Comparison of ENCODE assay signal across 9 cellular contexts in the genomic region with DNA sequence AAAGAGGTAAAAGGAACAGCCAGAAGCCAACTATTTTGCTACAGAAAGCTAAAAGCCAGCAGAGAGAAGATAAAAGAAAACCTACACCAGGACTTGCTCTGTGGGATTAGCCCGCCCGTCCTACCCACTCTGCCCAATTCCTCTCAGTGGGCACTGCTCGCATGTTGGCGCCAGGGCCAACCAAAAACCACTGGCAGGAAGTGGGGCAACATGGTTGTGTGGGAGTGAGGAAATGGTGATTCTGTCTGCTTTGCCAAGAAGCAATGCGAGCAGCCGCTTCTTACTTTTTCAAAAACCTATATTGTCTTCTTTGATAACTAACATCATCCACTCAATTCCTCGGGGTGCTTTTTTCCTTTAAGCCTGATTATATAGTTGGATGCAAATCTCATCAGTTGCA. TPM values are rescaled to one million over a fixed set of nuclear protein-coding genes. Genes with fewer than 3 reads are reported as not detected.
DNase-seq lines count a peak whose midpoint lies in the region; ATAC-seq and TF ChIP-seq lines count a peak whose summit lies in the region.
"Had no signal": no experiment of that assay in that cellular context is flagged by ENCODE, and none has a peak within 500 bp of the region (broad histone marks: within the 10 kb centered on the region; RNA-seq: fewer than 3 reads in every experiment).

No MANE protein-coding gene starts in this region.

- CTCF ChIA-PET in mammary epithelial cell (lab: Charles Lee; ENCODE audit: low non-redundant PET) (interaction anchor here (1.1 kb wide), 1 partner anchor 60 kb away, joined by 6 read pairs; the partner anchor contains the start of gene APOA5), MCF 10A (lab: Yijun Ruan, JAX) (interaction anchor here (2.4 to 5.3 kb wide), 2 partner anchors 15 to 255 kb away, joined by 11 to 24 read pairs; partner anchors contain the start of gene APOA1)
- CTCF ChIA-PET in activated CD8-positive, alpha-beta memory T cell treated with anti-CD3 and anti-CD28 coated beads, Interleukin-2, amount 10 ng/mL, durations not matched to agents 7 days and 5 days (lab: Charles Lee) = interaction anchor here (1.0 to 12.6 kb wide), 6 partner anchors 10 to 254 kb away, joined by 5 to 145 read pairs (median 8); partner anchors contain the start of genes APOA1 and APOA5

- H3K4ac ChIP-seq in neuronal stem cell (ENCODE audit: low read length) = no peak overlapping the region

- H2BK120ac ChIP-seq in neuronal stem cell (ENCODE audit: low read depth, low read length) = no peak overlapping the region

- H3K9me3 ChIP-seq in mammary epithelial cell (replicated peaks; ENCODE audit: insufficient read depth, low read length) (no peaks in the 10 kb centered on the region), thyroid gland (no peaks in the 10 kb centered on the region), neuronal stem cell (replicated peaks in 1 of 2; ENCODE audit: control insufficient read depth in 2 of 2, insufficient read depth in 1 of 2, low read depth in 1 of 2, low read length in 2 of 2) (no peaks in the 10 kb centered on the region), neural progenitor cell (ENCODE audit: low read depth) (no peaks in the 10 kb centered on the region)

- H2AFZ ChIP-seq in mammary epithelial cell (ENCODE audit: low read depth, low read length) = peak overlapping the region; percentile 8
- no peak overlapping the region for H2AFZ ChIP-seq in neuronal stem cell (ENCODE audit: low read length)
- no peak overlapping the region for H2AFZ ChIP-seq in neural progenitor cell (replicated peaks)

- no peak for TF ChIP-seq POLR2A in thyroid gland (IDR thresholded peaks at IDR 0.05)

- H4K20me1 ChIP-seq in mammary epithelial cell (ENCODE audit: insufficient read depth, low read length) (no peaks in the 10 kb centered on the region), neural progenitor cell (ENCODE audit: low read depth) (no peaks in the 10 kb centered on the region)

- H3K27me3 Mint-ChIP-seq in MCF 10A (ENCODE audit: insufficient read depth, unreplicated experiment) (no peaks in the 10 kb centered on the region), type B pancreatic cell (no peaks in the 10 kb centered on the region), neural progenitor cell (ENCODE audit: insufficient read depth, low read depth) (no peaks in the 10 kb centered on the region)
- H3K27me3 Mint-ChIP-seq in activated CD8-positive, alpha-beta memory T cell treated with anti-CD3 and anti-CD28 coated beads, Interleukin-2, amount 10 ng/mL, durations not matched to agents 7 days and 5 days = no peaks in the 10 kb centered on the region

- no peaks in the 10 kb centered on the region for H3K79me1 ChIP-seq in neuronal stem cell (ENCODE audit: low read depth, low read length)

- POLR2A ChIA-PET in MCF 10A (lab: Yijun Ruan, JAX) = interaction anchor here (0.7 kb wide), 1 partner anchor 370 kb away, joined by 3 read pairs; no protein-coding TSS in a partner anchor

- H3K27me3 ChIP-seq in mammary epithelial cell (ENCODE audit: insufficient read depth, low read length) (no peaks in the 10 kb centered on the region), thyroid gland (no peaks in the 10 kb centered on the region), neuronal stem cell (ENCODE audit: control insufficient read depth in 3 of 3, insufficient read depth in 3 of 3, low read depth in 1 of 3, low read length in 3 of 3) (no peaks in the 10 kb centered on the region), neural progenitor cell (no peaks in the 10 kb centered on the region)

- in situ Hi-C loops in mammary epithelial cell (cut with MboI; ENCODE audit: low sequenced_read_pairs in 2 of 2) = no loop called here

- DNase-seq in mammary epithelial cell = no peak
- DNase-seq in MCF 10A (ENCODE audit: unreplicated experiment) = no peak
- DNase-seq in activated CD8-positive, alpha-beta memory T cell treated with anti-CD3 and anti-CD28 coated beads, Interleukin-2, amount 10 ng/mL, durations not matched to agents 7 days and 5 days = peak; percentile 84
- DNase-seq in medulla oblongata (ENCODE audit: extremely low spot score) = peak; percentile 41
- DNase-seq in type B pancreatic cell (ENCODE audit: extremely low spot score, unreplicated experiment) = no peak
- DNase-seq in thyroid gland = no peak
- DNase-seq in neuronal stem cell (ENCODE audit: low spot score) = no peak
- no peak for DNase-seq in neural progenitor cell (ENCODE audit: low spot score)

- TF ChIP-seq CTCF in mammary epithelial cell (conservative IDR thresholded peaks at IDR 0.05 in 1 of 2, IDR thresholded peaks at IDR 0.05 in 1 of 2; ENCODE audit: extremely low read depth in 1 of 2, insufficient read depth in 1 of 2, low read depth in 1 of 2, low read length in 2 of 2) = no peak
- TF ChIP-seq CTCF in MCF 10A (IDR thresholded peaks at IDR 0.05; ENCODE audit: unreplicated experiment) = no peak
- no peak for TF ChIP-seq CTCF in type B pancreatic cell (conservative IDR thresholded peaks at IDR 0.05)
- no peak for TF ChIP-seq CTCF in thyroid gland (IDR thresholded peaks at IDR 0.05)
- TF ChIP-seq CTCF in neural progenitor cell (IDR thresholded peaks at IDR 0.05) = no peak

- H3K36me3 Mint-ChIP-seq in MCF 10A (ENCODE audit: insufficient read depth, unreplicated experiment) (peaks cover 41% of the 10 kb centered on the region), type B pancreatic cell (peaks cover 34% of the 10 kb centered on the region), neural progenitor cell (peaks cover 32% of the 10 kb centered on the region)
- peaks cover 37% of the 10 kb centered on the region for H3K36me3 Mint-ChIP-seq in activated CD8-positive, alpha-beta memory T cell treated with anti-CD3 and anti-CD28 coated beads, Interleukin-2, amount 10 ng/mL, durations not matched to agents 7 days and 5 days

- H4K8ac ChIP-seq in neuronal stem cell (ENCODE audit: low read depth, low read length) = no peak overlapping the region

- H3K9ac ChIP-seq in mammary epithelial cell (ENCODE audit: insufficient read depth, low read length) = no peak overlapping the region
- no peak overlapping the region for H3K9ac ChIP-seq in neuronal stem cell (ENCODE audit: low read depth, low read length, poor library complexity)
- H3K9ac ChIP-seq in neural progenitor cell = no peak overlapping the region

- no peak overlapping the region for H3K14ac ChIP-seq in neuronal stem cell (ENCODE audit: low read length)

- no TSS peak for BruUV-seq in mammary epithelial cell (replicated peaks; lab: Mats Ljungman, UMichigan)
- BruUV-seq in MCF 10A (replicated peaks; lab: Mats Ljungman, UMichigan) = no TSS peak

- H3K4me3 ChIP-seq in mammary epithelial cell (replicated peaks in 1 of 3; ENCODE audit: insufficient read depth in 1 of 3, low read depth in 2 of 3, low read length in 3 of 3) (no peak overlapping the region), thyroid gland (replicated peaks in 1 of 3) (no peak overlapping the region), neuronal stem cell (ENCODE audit: low read length in 2 of 2) (no peak overlapping the region), neural progenitor cell (no peak overlapping the region)

- H3K27ac Mint-ChIP-seq in MCF 10A (ENCODE audit: low read depth, unreplicated experiment) = no peak overlapping the region
- peak overlapping the region; percentile 94 for H3K27ac Mint-ChIP-seq in activated CD8-positive, alpha-beta memory T cell treated with anti-CD3 and anti-CD28 coated beads, Interleukin-2, amount 10 ng/mL, durations not matched to agents 7 days and 5 days
- H3K27ac Mint-ChIP-seq in type B pancreatic cell = peak overlapping the region; percentile 6
- no peak overlapping the region for H3K27ac Mint-ChIP-seq in neural progenitor cell

- no peaks in the 10 kb centered on the region for H3F3A ChIP-seq in neural progenitor cell (ENCODE audit: low read depth)

- H3K79me2 ChIP-seq in mammary epithelial cell (ENCODE audit: insufficient read depth, low read length) (no peaks in the 10 kb centered on the region), neural progenitor cell (ENCODE audit: low read depth) (no peaks in the 10 kb centered on the region)

- no peak overlapping the region for H2BK5ac ChIP-seq in neuronal stem cell (ENCODE audit: low read length)

- H2AK5ac ChIP-seq in neuronal stem cell (ENCODE audit: low read depth, low read length) = no peak overlapping the region

- WGBS in mammary epithelial cell (ENCODE audit: low coverage, missing lambda C conversion rate) = 11% methylated on average over 4 of the region's 7 CpGs
- WGBS in thyroid gland, 2 donors = 81 to 90% methylated on average over 7 of the region's 7 CpGs
- no CpG with 5 or more reads among the region's 7 CpGs for WGBS in neuronal stem cell (ENCODE audit: extremely low coverage in 2 of 2, insufficient read length in 2 of 2, insufficient replicate concordance in 1 of 2), 2 donors

- H3K4me1 ChIP-seq in mammary epithelial cell (ENCODE audit: insufficient read depth, low read length) (peaks cover 36% of the 10 kb centered on the region), thyroid gland (peaks cover 13 to 25% of the 10 kb centered on the region in 2 donors), neuronal stem cell (ENCODE audit: control insufficient read depth in 2 of 2, insufficient read depth in 1 of 2, low read depth in 1 of 2, low read length in 2 of 2) (no peaks in the 10 kb centered on the region), neural progenitor cell (no peaks in the 10 kb centered on the region)

- H2BK15ac ChIP-seq in neuronal stem cell (ENCODE audit: low read length) = no peak overlapping the region

- no peak for ATAC-seq in activated CD8-positive, alpha-beta memory T cell treated with anti-CD3 and anti-CD28 coated beads, Interleukin-2, amount 10 ng/mL, durations not matched to agents 7 days and 5 days

- no peaks in the 10 kb centered on the region for H3K9me3 Mint-ChIP-seq in MCF 10A (ENCODE audit: unreplicated experiment)
- H3K9me3 Mint-ChIP-seq in activated CD8-positive, alpha-beta memory T cell treated with anti-CD3 and anti-CD28 coated beads, Interleukin-2, amount 10 ng/mL, durations not matched to agents 7 days and 5 days (ENCODE audit: low read depth) = no peaks in the 10 kb centered on the region
- no peaks in the 10 kb centered on the region for H3K9me3 Mint-ChIP-seq in type B pancreatic cell
- H3K9me3 Mint-ChIP-seq in neural progenitor cell = no peaks in the 10 kb centered on the region

- intact Hi-C loops in mammary epithelial cell (cut with micrococcal nuclease) = loop anchor here (5.0 kb wide), 1 partner anchor 59 kb away; the partner anchor contains the start of gene APOA5
- intact Hi-C loops in MCF 10A (cut with micrococcal nuclease) = no loop called here
- intact Hi-C loops in thyroid gland (cut with DNase I) = no loop called here

- H3K36me3 ChIP-seq in mammary epithelial cell (ENCODE audit: insufficient read depth, low read length) = peaks cover 4% of the 10 kb centered on the region
- peaks cover 24 to 26% of the 10 kb centered on the region in 2 donors for H3K36me3 ChIP-seq in thyroid gland
- H3K36me3 ChIP-seq in neuronal stem cell (replicated peaks in 1 of 2; ENCODE audit: control insufficient read depth in 2 of 2, insufficient read depth in 2 of 2, low read length in 2 of 2) = peaks cover 28 to 75% of the 10 kb centered on the region in 2 donors
- peaks cover under 1% of the 10 kb centered on the region for H3K36me3 ChIP-seq in neural progenitor cell

- dilution Hi-C loops in mammary epithelial cell (cut with HindIII; ENCODE audit: low sequenced_read_pairs) = no loop called here

- H3K4me3 Mint-ChIP-seq in MCF 10A (ENCODE audit: unreplicated experiment) (no peak overlapping the region), type B pancreatic cell (no peak overlapping the region), neural progenitor cell (no peak overlapping the region)
- H3K4me3 Mint-ChIP-seq in activated CD8-positive, alpha-beta memory T cell treated with anti-CD3 and anti-CD28 coated beads, Interleukin-2, amount 10 ng/mL, durations not matched to agents 7 days and 5 days = peak overlapping the region; percentile 67

- no peak overlapping the region for H2BK12ac ChIP-seq in neuronal stem cell (ENCODE audit: low read length)

- H3K27ac ChIP-seq in mammary epithelial cell (ENCODE audit: insufficient read depth, low read depth, low read length) (peak overlapping the region; percentile 92), thyroid gland (no peak overlapping the region), neuronal stem cell (replicated peaks; ENCODE audit: low read length) (no peak overlapping the region), neural progenitor cell (no peak overlapping the region)

- H3K4me2 ChIP-seq in mammary epithelial cell (ENCODE audit: insufficient read depth, low read depth, low read length) (peak overlapping the region; percentile 7), neuronal stem cell (ENCODE audit: insufficient read depth, low read length, poor library complexity, severe bottlenecking) (no peak overlapping the region), neural progenitor cell (no peak overlapping the region)

- H4K91ac ChIP-seq in neuronal stem cell (ENCODE audit: low read depth, low read length, poor library complexity) = no peak overlapping the region

- H3K4me1 Mint-ChIP-seq in MCF 10A (ENCODE audit: insufficient read depth, unreplicated experiment) (peaks cover 18% of the 10 kb centered on the region), type B pancreatic cell (ENCODE audit: unreplicated experiment) (peaks cover 9% of the 10 kb centered on the region), neural progenitor cell (no peaks in the 10 kb centered on the region)
- peaks cover 62% of the 10 kb centered on the region for H3K4me1 Mint-ChIP-seq in activated CD8-positive, alpha-beta memory T cell treated with anti-CD3 and anti-CD28 coated beads, Interleukin-2, amount 10 ng/mL, durations not matched to agents 7 days and 5 days

- no peak overlapping the region for H3K18ac ChIP-seq in neuronal stem cell (ENCODE audit: low read length)

- no peak overlapping the region for H3K23ac ChIP-seq in neuronal stem cell (ENCODE audit: low read depth, low read length, poor library complexity)

RNA-seq across cellular contexts. Expression of gene APOA1, which starts 14.2 kb away (rescaled TPM):
- not detected for total RNA-seq in mammary epithelial cell
- polyA plus RNA-seq in mammary epithelial cell = 0.06 TPM
- polyA minus RNA-seq in mammary epithelial cell = not detected
- total RNA-seq in MCF 10A (2022) = not detected in 2 replicates
- total RNA-seq in activated CD8-positive, alpha-beta memory T cell treated with anti-CD3 and anti-CD28 coated beads, Interleukin-2, amount 10 ng/mL, durations not matched to agents 7 days and 5 days = under 1 TPM in 1 of 2 experiments, not detected in 1; 0.23 TPM
- 116 and 626 TPM in 2 replicates for total RNA-seq in type B pancreatic cell (ENCODE audit: low replicate concordance)
- total RNA-seq in thyroid gland = 10 to 100 TPM in 1 of 4 donors, 1 to 10 TPM in 3; 2.2 to 23.2 (median 8.3) TPM
- 0.29 TPM for polyA plus RNA-seq in neuronal stem cell (2013, experiment 1 of 2)
- polyA plus RNA-seq in neuronal stem cell (2013, experiment 2 of 2) = 0.46 TPM
- total RNA-seq in neural progenitor cell (ENCODE audit: low replicate concordance) = 0.84 and 2.7 TPM in 2 replicates
- total RNA-seq: SK-MEL-5 had no signal

RNA-seq across cellular contexts. Expression of gene APOC3, which starts 21.9 kb away (rescaled TPM):
- total RNA-seq in mammary epithelial cell (not detected), MCF 10A (2022) (not detected in 2 replicates), type B pancreatic cell (ENCODE audit: low replicate concordance) (21.6 and 54.4 TPM in 2 replicates), thyroid gland (not detected), neural progenitor cell (ENCODE audit: low replicate concordance) (not detected in 2 replicates)
- polyA plus RNA-seq in mammary epithelial cell = not detected
- polyA minus RNA-seq in mammary epithelial cell = not detected
- total RNA-seq in activated CD8-positive, alpha-beta memory T cell treated with anti-CD3 and anti-CD28 coated beads, Interleukin-2, amount 10 ng/mL, durations not matched to agents 7 days and 5 days = not detected
- polyA plus RNA-seq in neuronal stem cell (2013, experiment 1 of 2) = not detected
- polyA plus RNA-seq in neuronal stem cell (2013, experiment 2 of 2) = not detected
- total RNA-seq: SK-MEL-5 had no signal

RNA-seq across cellular contexts. Expression of gene APOA4, which starts 28.5 kb away (rescaled TPM):
- total RNA-seq in mammary epithelial cell (not detected), MCF 10A (2022) (not detected in 2 replicates), type B pancreatic cell (ENCODE audit: low replicate concordance) (21.7 and 88.5 TPM in 2 replicates), thyroid gland (not detected), neural progenitor cell (ENCODE audit: low replicate concordance) (0.12 and 0.56 TPM in 2 replicates)
- not detected for polyA plus RNA-seq in mammary epithelial cell
- polyA minus RNA-seq in mammary epithelial cell = not detected
- not detected for total RNA-seq in activated CD8-positive, alpha-beta memory T cell treated with anti-CD3 and anti-CD28 coated beads, Interleukin-2, amount 10 ng/mL, durations not matched to agents 7 days and 5 days
- not detected for polyA plus RNA-seq in neuronal stem cell (2013, experiment 1 of 2)
- not detected for polyA plus RNA-seq in neuronal stem cell (2013, experiment 2 of 2)
- total RNA-seq: SK-MEL-5 had no signal

RNA-seq across cellular contexts. Expression of gene APOA5, which starts 60.0 kb away (rescaled TPM):
- total RNA-seq in mammary epithelial cell (not detected), MCF 10A (2022) (not detected in 2 replicates), type B pancreatic cell (ENCODE audit: low replicate concordance) (0.95 TPM in 1 of 2 replicates, not detected in the other), thyroid gland (not detected), neural progenitor cell (ENCODE audit: low replicate concordance) (0.25 TPM in 1 of 2 replicates, not detected in the other)
- polyA plus RNA-seq in mammary epithelial cell = not detected
- polyA minus RNA-seq in mammary epithelial cell = not detected
- not detected for total RNA-seq in activated CD8-positive, alpha-beta memory T cell treated with anti-CD3 and anti-CD28 coated beads, Interleukin-2, amount 10 ng/mL, durations not matched to agents 7 days and 5 days
- polyA plus RNA-seq in neuronal stem cell (2013, experiment 1 of 2) = 0.03 TPM
- not detected for polyA plus RNA-seq in neuronal stem cell (2013, experiment 2 of 2)
- total RNA-seq: SK-MEL-5 had no signal

Comparison
In these comparisons a context has a peak if more than half of its experiments do, and no peak if none do; other contexts are left out.
1. DNase-seq: peak in activated CD8-positive, alpha-beta memory T cell treated with anti-CD3 and anti-CD28 coated beads, Interleukin-2, amount 10 ng/mL, durations not matched to agents 7 days and 5 days (single experiment) and medulla oblongata (single experiment); none in mammary epithelial cell (single experiment), MCF 10A (single experiment), type B pancreatic cell (single experiment), thyroid gland (0 of 2), neuronal stem cell (single experiment) and neural progenitor cell (single experiment).
2. H3K27ac Mint-ChIP-seq: peak in activated CD8-positive, alpha-beta memory T cell treated with anti-CD3 and anti-CD28 coated beads, Interleukin-2, amount 10 ng/mL, durations not matched to agents 7 days and 5 days (single experiment) and type B pancreatic cell (single experiment); none in MCF 10A (single experiment) and neural progenitor cell (single experiment).
3. RNA of gene APOC3, which starts 21.9 kb away (total RNA-seq): 21.6 to 54.4 TPM in type B pancreatic cell; not detected in mammary epithelial cell, not detected in MCF 10A, not detected in activated CD8-positive, alpha-beta memory T cell treated with anti-CD3 and anti-CD28 coated beads, Interleukin-2, amount 10 ng/mL, durations not matched to agents 7 days and 5 days, not detected in thyroid gland and not detected in neural progenitor cell; every median in the first group is over 10 times any median in the second.
4. RNA of gene APOA4, which starts 28.5 kb away (total RNA-seq): 21.7 to 88.5 TPM in type B pancreatic cell; 0.12 to 0.56 TPM in neural progenitor cell, not detected in MCF 10A, not detected in mammary epithelial cell, not detected in activated CD8-positive, alpha-beta memory T cell treated with anti-CD3 and anti-CD28 coated beads, Interleukin-2, amount 10 ng/mL, durations not matched to agents 7 days and 5 days and not detected in thyroid gland; every median in the first group is over 10 times any median in the second.